In genomic region chr9:83065233-83065632, GRCh38 we compare ENCODE assay signal across 20 cellular contexts. TPM values are rescaled to one million over a fixed set of nuclear protein-coding genes. Genes with fewer than 3 reads are reported as not detected.
A peak's percentile ranks its signal among the peaks of the same experiment; 100 is the strongest.
DNase-seq lines count a peak whose midpoint lies in the region; ATAC-seq and TF ChIP-seq lines count a peak whose summit lies in the region.
"Had no signal": no experiment of that assay in that cellular context is flagged by ENCODE, and none has a peak within 500 bp of the region (broad histone marks: within the 10 kb centered on the region; RNA-seq: fewer than 3 reads in every experiment).

No MANE protein-coding gene starts in this region.

- no peak overlapping the region for H3K9ac ChIP-seq in mammary epithelial cell (ENCODE audit: insufficient read depth, low read length)
- H3K9ac ChIP-seq: BLaER1 had no signal

- H3K27me3 ChIP-seq in mammary epithelial cell (ENCODE audit: insufficient read depth, low read length) (no peaks in the 10 kb centered on the region), GM23338 (ENCODE audit: insufficient read depth) (peaks cover 44% of the 10 kb centered on the region)

- no peaks in the 10 kb centered on the region for H3K9me2 ChIP-seq in GM23338 (ENCODE audit: insufficient read depth)

- CTCF ChIA-PET in mammary epithelial cell (lab: Charles Lee; ENCODE audit: low non-redundant PET) (no interaction called here), MCF 10A (lab: Yijun Ruan, JAX) (interaction anchor here (0.6 to 0.7 kb wide), 3 partner anchors 10 to 759 kb away, joined by 3 read pairs; no protein-coding TSS in a partner anchor)

- H3K36me3 ChIP-seq in mammary epithelial cell (ENCODE audit: insufficient read depth, low read length) (no peaks in the 10 kb centered on the region), GM23338 (ENCODE audit: insufficient read depth) (no peaks in the 10 kb centered on the region)
- H3K36me3 ChIP-seq: BLaER1, SJSA1 had no signal

- DNase-seq in mammary epithelial cell (peak; percentile 5), MCF 10A (ENCODE audit: unreplicated experiment) (no peak), GM23338 (ENCODE audit: low spot score) (no peak), NCI-H510A treated with DMSO at 0.1 percent for 48 hours (lab: John Stamatoyannopoulos, UW) (peak; percentile 68), islet precursor cell (no peak), NCI-H187 (lab: John Stamatoyannopoulos, UW) (no peak), NCI-H526 (lab: John Stamatoyannopoulos, UW) (no peak)
- DNase-seq: Caco-2; CD4-positive, alpha-beta T cell; H9; MV-4-11; NCI-H1694 treated with DMSO at 0.1 percent for 48 hours; NCI-H345; NCI-H774; T-helper 1 cell had no signal

- ATAC-seq in GM23338: no peak
- ATAC-seq: Right ventricle myocardium inferior had no signal

- no peaks in the 10 kb centered on the region for H3K9me3 ChIP-seq in mammary epithelial cell (replicated peaks; ENCODE audit: insufficient read depth, low read length)
- H3K9me3 ChIP-seq: Caco-2 had no signal

- H3F3A ChIP-seq in GM23338 (replicated peaks; ENCODE audit: low read depth): no peaks in the 10 kb centered on the region

- no peak overlapping the region for H2AFZ ChIP-seq in mammary epithelial cell (ENCODE audit: low read depth, low read length)
- no peak overlapping the region for H2AFZ ChIP-seq in GM23338

- H3K4me3 ChIP-seq in mammary epithelial cell (replicated peaks in 1 of 3; ENCODE audit: insufficient read depth in 1 of 3, low read depth in 2 of 3, low read length in 3 of 3): no peak overlapping the region
- no peak overlapping the region for H3K4me3 ChIP-seq in GM23338
- H3K4me3 ChIP-seq: BLaER1, SJSA1 had no signal

- peaks cover 6% of the 10 kb centered on the region for H3K36me3 Mint-ChIP-seq in MCF 10A (ENCODE audit: insufficient read depth, unreplicated experiment)
- no peaks in the 10 kb centered on the region for H3K36me3 Mint-ChIP-seq in GM23338 (ENCODE audit: low read depth)
- H3K36me3 Mint-ChIP-seq: IgD-negative memory B cell had no signal

- H4K20me1 ChIP-seq in mammary epithelial cell (ENCODE audit: insufficient read depth, low read length) (no peaks in the 10 kb centered on the region), GM23338 (replicated peaks; ENCODE audit: insufficient read depth) (no peaks in the 10 kb centered on the region)
- H4K20me1 ChIP-seq: BLaER1 had no signal

- H3K4me1 Mint-ChIP-seq in MCF 10A (ENCODE audit: insufficient read depth, unreplicated experiment) (peaks cover 38% of the 10 kb centered on the region), GM23338 (peaks cover 23% of the 10 kb centered on the region; the same call in 2 of the 3 replicates)

- BruUV-seq in mammary epithelial cell (replicated peaks; lab: Mats Ljungman, UMichigan) (no TSS peak), MCF 10A (replicated peaks; lab: Mats Ljungman, UMichigan) (no TSS peak)

- no peak for TF ChIP-seq CTCF in mammary epithelial cell (conservative IDR thresholded peaks at IDR 0.05 in 1 of 2, IDR thresholded peaks at IDR 0.05 in 1 of 2; ENCODE audit: extremely low read depth in 1 of 2, insufficient read depth in 1 of 2, low read depth in 1 of 2, low read length in 2 of 2)
- no peak for TF ChIP-seq CTCF in MCF 10A (IDR thresholded peaks at IDR 0.05; ENCODE audit: unreplicated experiment)
- TF ChIP-seq CTCF in GM23338 (conservative IDR thresholded peaks at IDR 0.05; ENCODE audit: low read depth in 2 of 2): no peak

- H3K79me2 ChIP-seq in mammary epithelial cell (ENCODE audit: insufficient read depth, low read length): peaks cover 1% of the 10 kb centered on the region
- peaks cover 6% of the 10 kb centered on the region; the same call in 1 of the 2 replicates for H3K79me2 ChIP-seq in GM23338 (replicated peaks; ENCODE audit: insufficient read depth)

- no peak overlapping the region for H3K4me2 ChIP-seq in mammary epithelial cell (ENCODE audit: insufficient read depth, low read depth, low read length)
- no peak overlapping the region for H3K4me2 ChIP-seq in GM23338
- H3K4me2 ChIP-seq: BLaER1 had no signal

- intact Hi-C loops in mammary epithelial cell (cut with micrococcal nuclease) (no loop called here), MCF 10A (cut with micrococcal nuclease) (loop anchor here (10.0 kb wide), 1 partner anchor 90 kb away; no protein-coding TSS in a partner anchor)

- 100% methylated on average over 1 of the region's 1 CpG for WGBS in mammary epithelial cell (ENCODE audit: low coverage, missing lambda C conversion rate)

- in situ Hi-C loops in mammary epithelial cell (cut with MboI; ENCODE audit: low sequenced_read_pairs in 2 of 2): no loop called here

- H3K4me3 Mint-ChIP-seq in MCF 10A (ENCODE audit: unreplicated experiment) (no peak overlapping the region), GM23338 (no peak overlapping the region)
- H3K4me3 Mint-ChIP-seq: CD4-positive, alpha-beta T cell; H9; IgD-negative memory B cell had no signal

- dilution Hi-C loops in mammary epithelial cell (cut with HindIII; ENCODE audit: low sequenced_read_pairs): no loop called here

- H3K27me3 Mint-ChIP-seq in MCF 10A (ENCODE audit: insufficient read depth, unreplicated experiment) (no peaks in the 10 kb centered on the region), GM23338 (ENCODE audit: insufficient read depth, low read depth, poor library complexity) (peaks cover 29% of the 10 kb centered on the region)

- H3K27ac Mint-ChIP-seq in MCF 10A (ENCODE audit: low read depth, unreplicated experiment) (no peak overlapping the region), GM23338 (no peak overlapping the region)
- H3K27ac Mint-ChIP-seq: CD4-positive, alpha-beta T cell; H9; IgD-negative memory B cell had no signal

- H3K4me1 ChIP-seq in mammary epithelial cell (ENCODE audit: insufficient read depth, low read length) (peaks cover 27% of the 10 kb centered on the region), GM23338 (ENCODE audit: insufficient read depth) (peaks cover 6% of the 10 kb centered on the region; the same call in 1 of the 2 replicates)
- H3K4me1 ChIP-seq: Caco-2 had no signal

- no peaks in the 10 kb centered on the region for H3K9me3 Mint-ChIP-seq in MCF 10A (ENCODE audit: unreplicated experiment)
- H3K9me3 Mint-ChIP-seq in GM23338: no peaks in the 10 kb centered on the region
- H3K9me3 Mint-ChIP-seq: CD4-positive, alpha-beta T cell; H9; IgD-negative memory B cell had no signal

- POLR2A ChIA-PET in MCF 10A (lab: Yijun Ruan, JAX): interaction anchor here (1.4 to 8.2 kb wide), 2 partner anchors 35 to 90 kb away, joined by 4 to 142 read pairs; no protein-coding TSS in a partner anchor

- no peak overlapping the region for H3K27ac ChIP-seq in mammary epithelial cell (ENCODE audit: insufficient read depth, low read depth, low read length)
- no peak overlapping the region for H3K27ac ChIP-seq in GM23338 (ENCODE audit: low read depth)
- H3K27ac ChIP-seq: BLaER1, SJSA1 had no signal

TF ChIP-seq in GM23338, 12 proteins besides CTCF, POLR2A, EP300 and RAD21:
- TF ChIP-seq POLR2AphosphoS5 (IDR thresholded peaks at IDR 0.05; ENCODE audit: low read depth) (no peak), ZNF331 (CRISPR knock-in tag; IDR thresholded peaks at IDR 0.05; ENCODE audit: low read depth) (peak; percentile 36; the same call in 1 of the 2 replicates), ETS1 (IDR thresholded peaks at IDR 0.05) (no peak), ZNF114 (CRISPR knock-in tag; IDR thresholded peaks at IDR 0.05) (no peak), STAT1 (IDR thresholded peaks at IDR 0.05; ENCODE audit: unreplicated experiment) (no peak)
TF ChIP-seq in GM23338: peak in this region for 1.

RNA-seq across cellular contexts. Expression of gene RASEF, which starts 2.3 kb away (rescaled TPM):
- total RNA-seq in mammary epithelial cell: 1 to 10 TPM; 1.5 to 3.3 TPM
- polyA plus RNA-seq in mammary epithelial cell: 1.1 TPM
- polyA minus RNA-seq in mammary epithelial cell: 0.93 TPM
- 6.9 and 7.5 TPM in 2 replicates for total RNA-seq in MCF 10A (2022)
- total RNA-seq in GM23338 (2014; rRNA removed; shearing (Covaris generic)): 7.9 and 10.4 TPM in 2 replicates
- 2.5 and 3.6 TPM in 2 replicates for polyA plus RNA-seq in GM23338 (2016; fragmentation: Nextera tagmentation; extraction: Ambion mirVana)
- total RNA-seq: CD4-positive, alpha-beta T cell; OCI-LY7 had no signal
- polyA plus RNA-seq: IgD-negative memory B cell had no signal

Comparison
In these comparisons a context has a peak if more than half of its experiments do, and no peak if none do; other contexts are left out.
1. DNase-seq: peak in mammary epithelial cell (single experiment) and NCI-H510A treated with DMSO at 0.1 percent for 48 hours (single experiment); none in MCF 10A (single experiment), GM23338 (single experiment), islet precursor cell (single experiment), NCI-H187 (0 of 2) and NCI-H526 (0 of 2).